1 cellular context compared by ENCODE assay signal in genomic region chr17:41870627-41871026, GRCh38.
TF ChIP-seq lines count a peak whose summit lies in the region.

No MANE protein-coding gene starts in this region.

TF ChIP-seq in HCT116, 20 proteins besides CTCF, POLR2A, EP300 and RAD21:
- TF ChIP-seq SIN3A (IDR thresholded peaks at IDR 0.05; ENCODE audit: low read depth) = no peak
- no peak for TF ChIP-seq EZH2phosphoT487 (IDR thresholded peaks at IDR 0.05; ENCODE audit: borderline replicate concordance)
- TF ChIP-seq ZNF274 (IDR thresholded peaks at IDR 0.05; ENCODE audit: low read depth, low read length) = no peak
- no peak for TF ChIP-seq SP1 (IDR thresholded peaks at IDR 0.05; ENCODE audit: low read depth)
- TF ChIP-seq ELF1 (IDR thresholded peaks at IDR 0.05; ENCODE audit: borderline replicate concordance, low read depth) = no peak
- no peak for TF ChIP-seq ATF3 (IDR thresholded peaks at IDR 0.05)
- no peak for TF ChIP-seq YY1 (IDR thresholded peaks at IDR 0.05; ENCODE audit: extremely low read depth, insufficient replicate concordance, low read depth, low read length)
